Comparison of ENCODE assay signal across 8 cellular contexts in the genomic region with DNA sequence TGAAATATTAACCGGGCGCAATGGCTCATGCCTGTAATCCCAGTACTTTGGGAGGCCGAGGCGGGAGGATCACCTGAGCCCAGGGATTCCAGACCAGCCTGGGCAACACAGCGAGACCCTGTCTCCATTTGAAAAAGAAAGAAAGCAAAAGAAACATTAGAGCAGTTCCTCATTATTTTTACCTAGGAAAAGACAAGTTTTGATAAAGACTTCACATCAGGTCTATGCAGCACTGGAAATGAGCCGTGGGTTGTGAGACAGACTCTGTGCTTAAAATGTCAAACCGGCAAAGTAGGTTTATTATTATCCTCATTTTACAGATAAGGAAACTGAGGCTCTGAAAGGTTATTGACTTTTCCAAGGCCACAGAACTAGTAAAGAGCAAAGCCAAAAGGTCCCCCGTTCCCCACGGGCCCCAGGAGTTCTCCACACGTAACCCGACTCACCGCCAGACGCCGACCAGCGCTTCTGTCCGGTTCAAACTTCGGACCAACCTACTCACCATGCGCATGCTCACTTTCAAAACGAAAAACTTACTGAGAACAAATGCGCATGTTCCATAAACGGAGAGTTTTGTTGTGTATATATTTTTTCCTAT. TPM values are rescaled to one million over a fixed set of nuclear protein-coding genes. Genes with fewer than 3 reads are reported as not detected.
A peak's percentile ranks its signal among the peaks of the same experiment; 100 is the strongest.
DNase-seq lines count a peak whose midpoint lies in the region; ATAC-seq lines count a peak whose summit lies in the region.

No MANE protein-coding gene starts in this region.

- no peaks in the 10 kb centered on the region for H3K27me3 ChIP-seq in rectal smooth muscle tissue (ENCODE audit: control insufficient read depth, insufficient read depth, low read length)

- H3K27ac ChIP-seq in rectal smooth muscle tissue (ENCODE audit: low read depth, low read length): peak overlapping the region; percentile 61

- no peak for DNase-seq in activated CD8-positive, alpha-beta T cell treated with anti-CD3 and anti-CD28 coated beads, Interleukin-2, amount 10 ng/mL, durations not matched to agents 7 days and 5 days
- DNase-seq in Right ventricle myocardium superior: no peak
- no peak for DNase-seq in islet precursor cell
- no peak for DNase-seq in COLO829 (ENCODE audit: low spot score)
- no peak for DNase-seq in NCI-H187 (lab: John Stamatoyannopoulos, UW)

- H3K4me1 Mint-ChIP-seq in activated CD8-positive, alpha-beta T cell treated with anti-CD3 and anti-CD28 coated beads, Interleukin-2, amount 10 ng/mL, durations not matched to agents 7 days and 5 days (ENCODE audit: low read depth): peaks cover 45% of the 10 kb centered on the region

- peaks cover 31% of the 10 kb centered on the region for H3K36me3 Mint-ChIP-seq in activated CD8-positive, alpha-beta T cell treated with anti-CD3 and anti-CD28 coated beads, Interleukin-2, amount 10 ng/mL, durations not matched to agents 7 days and 5 days (ENCODE audit: low read depth)

- H3K4me1 ChIP-seq in rectal smooth muscle tissue (ENCODE audit: control insufficient read depth, insufficient read depth, low read length): peaks cover 4% of the 10 kb centered on the region

- no peaks in the 10 kb centered on the region for H3K27me3 Mint-ChIP-seq in activated CD8-positive, alpha-beta T cell treated with anti-CD3 and anti-CD28 coated beads, Interleukin-2, amount 10 ng/mL, durations not matched to agents 7 days and 5 days (ENCODE audit: low read depth)

- ATAC-seq in GM19397 (IDR thresholded peaks at IDR 0.05; ENCODE audit: unreplicated experiment) (peak; percentile 49), HG03103 (IDR thresholded peaks at IDR 0.05; ENCODE audit: low read depth, unreplicated experiment) (peak; percentile 37), Right ventricle myocardium superior (ENCODE audit: poor library complexity) (peak; percentile 73)
- ATAC-seq in activated CD8-positive, alpha-beta T cell treated with anti-CD3 and anti-CD28 coated beads, Interleukin-2, amount 10 ng/mL, durations not matched to agents 7 days and 5 days: peak; percentile 43

- intact Hi-C loops in Right ventricle myocardium superior (cut with DNase I): no loop called here

- POLR2A ChIA-PET in activated CD8-positive, alpha-beta T cell treated with anti-CD3 and anti-CD28 coated beads, Interleukin-2, amount 10 ng/mL, durations not matched to agents 7 days and 5 days (lab: Charles Lee): interaction anchor here (0.6 to 2.2 kb wide), 9 partner anchors 23 to 273 kb away, joined by 3 to 11 read pairs (median 7); a partner anchor contains a TSS

- H3K36me3 ChIP-seq in rectal smooth muscle tissue (ENCODE audit: control insufficient read depth, insufficient read depth, low read length): peaks cover 6% of the 10 kb centered on the region

- H3K4me3 ChIP-seq in rectal smooth muscle tissue (ENCODE audit: low read length): peak overlapping the region; percentile 95

- no peaks in the 10 kb centered on the region for H3K9me3 Mint-ChIP-seq in activated CD8-positive, alpha-beta T cell treated with anti-CD3 and anti-CD28 coated beads, Interleukin-2, amount 10 ng/mL, durations not matched to agents 7 days and 5 days (ENCODE audit: insufficient read depth)

- H3K4me3 Mint-ChIP-seq in activated CD8-positive, alpha-beta T cell treated with anti-CD3 and anti-CD28 coated beads, Interleukin-2, amount 10 ng/mL, durations not matched to agents 7 days and 5 days: peak overlapping the region; percentile 100

- H3K27ac Mint-ChIP-seq in activated CD8-positive, alpha-beta T cell treated with anti-CD3 and anti-CD28 coated beads, Interleukin-2, amount 10 ng/mL, durations not matched to agents 7 days and 5 days: peak overlapping the region; percentile 99

- peak overlapping the region; percentile 52 for H3K9ac ChIP-seq in rectal smooth muscle tissue (ENCODE audit: low read length)

- CTCF ChIA-PET in activated CD8-positive, alpha-beta T cell treated with anti-CD3 and anti-CD28 coated beads, Interleukin-2, amount 10 ng/mL, durations not matched to agents 7 days and 5 days (lab: Charles Lee): interaction anchor here (0.7 to 4.3 kb wide), 10 partner anchors 8 to 185 kb away, joined by 3 to 21 read pairs (median 4); a partner anchor contains a TSS

RNA-seq across cellular contexts. Expression of a gene that starts 0.4 kb away (rescaled TPM):
- total RNA-seq in activated CD8-positive, alpha-beta T cell treated with anti-CD3 and anti-CD28 coated beads, Interleukin-2, amount 10 ng/mL, durations not matched to agents 7 days and 5 days: 10 to 100 TPM; 14.5 to 14.7 TPM
- 6.9 TPM for total RNA-seq in Right ventricle myocardium superior

RNA-seq across cellular contexts. Expression of a gene that starts 0.6 kb away (rescaled TPM):
- total RNA-seq in activated CD8-positive, alpha-beta T cell treated with anti-CD3 and anti-CD28 coated beads, Interleukin-2, amount 10 ng/mL, durations not matched to agents 7 days and 5 days: 10 to 100 TPM; 47.5 to 48.7 TPM
- 22.3 TPM for total RNA-seq in Right ventricle myocardium superior
